1 cellular context compared by ENCODE assay signal in genomic region chr6:136249811-136250685, GRCh38.
TF ChIP-seq lines count a peak whose summit lies in the region.

MTFR2 (minus strand) TSS chr6:136250311; CDS start chr6:136249099, 1,212 bp downstream.

TF ChIP-seq in K562, 482 proteins besides CTCF, POLR2A, EP300 and RAD21 (continued from another document and continues in another):
- TF ChIP-seq AFF4 (CRISPR knock-in tag; IDR thresholded peaks at IDR 0.05) (peak; percentile 76), MBD2 (IDR thresholded peaks at IDR 0.05; ENCODE audit: borderline replicate concordance, low read depth) (peak; percentile 100), MLX (CRISPR knock-in tag; conservative IDR thresholded peaks at IDR 0.05) (no peak), MCM7 (IDR thresholded peaks at IDR 0.05) (no peak), KHSRP (IDR thresholded peaks at IDR 0.05) (peak; percentile 65), ZNF3 (CRISPR knock-in tag; IDR thresholded peaks at IDR 0.05) (no peak), RBM39 (optimal IDR thresholded peaks at IDR 0.05; ENCODE audit: low read depth, low read length) (no peak), KAT8 (IDR thresholded peaks at IDR 0.05; ENCODE audit: low read depth) (0 out of 2 replicates have a peak, but pooled peaks have one; percentile 59), CHD1 (IDR thresholded peaks at IDR 0.05; ENCODE audit: low read length) (no peak), ZNF764 (CRISPR knock-in tag; IDR thresholded peaks at IDR 0.05; ENCODE audit: low read depth) (no peak), ZNF449 (CRISPR knock-in tag; IDR thresholded peaks at IDR 0.05) (no peak), MEIS2 (IDR thresholded peaks at IDR 0.05; ENCODE audit: partially characterized antibody) (peak; percentile 57), CTBP1 (IDR thresholded peaks at IDR 0.05; ENCODE audit: borderline replicate concordance) (peak; percentile 58), CHD2 (IDR thresholded peaks at IDR 0.05; ENCODE audit: low read depth, low read length) (peak; percentile 84), HCFC1 (IDR thresholded peaks at IDR 0.05; ENCODE audit: low read depth, low read length) (peak; percentile 82), USF2 (CRISPR knock-in tag; IDR thresholded peaks at IDR 0.05) (no peak), TFE3 (CRISPR knock-in tag; IDR thresholded peaks at IDR 0.05) (no peak), BMI1 (IDR thresholded peaks at IDR 0.05; ENCODE audit: low read length) (no peak), DACH1 (IDR thresholded peaks at IDR 0.05; ENCODE audit: partially characterized antibody) (no peak), BCLAF1 (IDR thresholded peaks at IDR 0.05; ENCODE audit: borderline replicate concordance in 1 of 2, control insufficient read depth in 1 of 2, low read depth in 2 of 2, low read length in 1 of 2) (no peak), SUPT5H (IDR thresholded peaks at IDR 0.05) (peak; percentile 92), SMC3 (conservative IDR thresholded peaks at IDR 0.05; ENCODE audit: insufficient read depth, low read depth, low read length) (no peak), ZNF184 (CRISPR knock-in tag; IDR thresholded peaks at IDR 0.05) (no peak), HMGN3 (IDR thresholded peaks at IDR 0.05; ENCODE audit: borderline replicate concordance, extremely low read depth, insufficient read length, low read depth, low read length) (no peak), ZFP91 (CRISPR knock-in tag; IDR thresholded peaks at IDR 0.05) (no peak), ILF3 (IDR thresholded peaks at IDR 0.05; ENCODE audit: borderline replicate concordance) (no peak), CEBPZ (IDR thresholded peaks at IDR 0.05; ENCODE audit: borderline replicate concordance, low read depth, low read length) (peak; percentile 49; the same call in 1 of the 2 replicates), TOE1 (IDR thresholded peaks at IDR 0.05; ENCODE audit: borderline replicate concordance) (peak; percentile 81; the same call in 1 of the 2 replicates), TOE1 (CRISPR knock-in tag; IDR thresholded peaks at IDR 0.05; ENCODE audit: borderline replicate concordance, low read depth) (peak; percentile 28), RBFOX2 (IDR thresholded peaks at IDR 0.05; ENCODE audit: low read depth, low read length) (peak; percentile 95), RNF219 (CRISPR knock-in tag; IDR thresholded peaks at IDR 0.05) (no peak), IRF1 (CRISPR knock-in tag; IDR thresholded peaks at IDR 0.05; ENCODE audit: borderline replicate concordance) (no peak), FOXA3 (CRISPR knock-in tag; conservative IDR thresholded peaks at IDR 0.05 in 1 of 2, IDR thresholded peaks at IDR 0.05 in 1 of 2) (peak in 1 of 2 experiments; percentile 84; a peak in 2 of 4 replicates), PHTF2 (CRISPR knock-in tag; IDR thresholded peaks at IDR 0.05) (no peak), KLF10 (CRISPR knock-in tag; IDR thresholded peaks at IDR 0.05) (no peak), FOSL1 (tag; conservative IDR thresholded peaks at IDR 0.05) (no peak), SPI1 (IDR thresholded peaks at IDR 0.05; ENCODE audit: borderline replicate concordance, low read depth, low read length) (peak; percentile 76), TAL1 (IDR thresholded peaks at IDR 0.05) (no peak), ZNF431 (CRISPR knock-in tag; IDR thresholded peaks at IDR 0.05) (peak; percentile 69; the same call in 1 of the 2 replicates)
